ENCODE assay signal across 9 cellular contexts in the genomic region with DNA sequence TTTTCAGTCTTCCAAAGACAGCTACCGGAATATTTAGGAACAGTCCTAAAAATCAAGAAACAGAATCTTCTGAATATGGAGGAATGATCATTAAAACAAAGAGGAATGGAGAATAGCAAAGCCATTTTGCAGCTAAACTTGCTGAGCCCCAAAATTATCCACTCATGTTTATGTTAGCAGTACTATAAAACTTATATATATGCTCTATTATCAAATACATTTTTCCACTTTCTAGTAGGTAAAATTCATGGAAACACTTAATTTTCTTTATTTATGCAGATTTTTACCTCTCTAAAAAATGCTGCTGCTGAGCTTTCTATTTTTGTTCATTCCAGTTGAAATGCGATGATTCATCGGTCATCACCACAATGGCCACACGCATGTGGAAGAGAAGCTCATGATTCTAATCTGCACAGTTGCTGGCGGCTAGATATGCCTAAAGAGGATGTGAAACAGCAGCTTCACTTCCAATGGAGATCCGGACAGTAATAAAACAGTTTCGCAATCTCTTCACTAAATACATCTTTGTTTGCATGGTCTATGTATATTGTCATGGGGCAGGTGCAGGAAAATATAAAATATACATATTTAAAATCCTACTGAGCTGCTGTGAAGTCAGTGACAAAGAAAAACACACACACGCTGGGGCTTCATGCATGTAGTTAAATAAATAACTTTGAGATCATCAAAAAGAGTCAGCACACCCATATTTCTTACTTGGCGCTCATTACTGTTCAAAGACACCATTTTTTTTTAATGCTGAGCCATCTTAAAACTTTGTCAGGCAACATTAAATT.
A peak's percentile ranks its signal among the peaks of the same experiment; 100 is the strongest.
DNase-seq lines count a peak whose midpoint lies in the region; ATAC-seq and TF ChIP-seq lines count a peak whose summit lies in the region.
"Had no signal": no experiment of that assay in that cellular context is flagged by ENCODE, and none has a peak within 500 bp of the region (broad histone marks: within the 10 kb centered on the region; RNA-seq: fewer than 3 reads in every experiment).

No MANE protein-coding gene starts in this region.

- CTCF ChIA-PET in Calu3 (lab: Charles Lee) = no interaction called here
- CTCF ChIA-PET in CD8-positive, alpha-beta T cell (lab: Charles Lee) = no interaction called here

- H3K9me3 Mint-ChIP-seq in Calu3 (ENCODE audit: low read depth, unreplicated experiment) = no peaks in the 10 kb centered on the region
- no peaks in the 10 kb centered on the region for H3K9me3 Mint-ChIP-seq in CD8-positive, alpha-beta T cell

- WGBS in psoas muscle, 3 donors = 88 to 92% (median 88%) methylated on average over 9 of the region's 9 CpGs

- no TSS peak for BruUV-seq in Calu3 (replicated peaks; lab: Mats Ljungman, UMichigan)

- H3K4me1 Mint-ChIP-seq in Calu3 (ENCODE audit: low read depth, unreplicated experiment) = no peaks in the 10 kb centered on the region
- no peaks in the 10 kb centered on the region for H3K4me1 Mint-ChIP-seq in CD8-positive, alpha-beta T cell (ENCODE audit: low read depth)

- no peak overlapping the region for H3K4me3 Mint-ChIP-seq in Calu3 (ENCODE audit: low read depth, unreplicated experiment)
- no peak overlapping the region for H3K4me3 Mint-ChIP-seq in CD8-positive, alpha-beta T cell

- H3K9me3 ChIP-seq in SJCRH30 (replicated peaks) (no peaks in the 10 kb centered on the region), psoas muscle (no peaks in the 10 kb centered on the region)
- no peaks in the 10 kb centered on the region for H3K9me3 ChIP-seq in CD8-positive, alpha-beta T cell (ENCODE audit: low read length)
- H3K9me3 ChIP-seq: tibial artery had no signal

- TF ChIP-seq CTCF in Calu3 (IDR thresholded peaks at IDR 0.05; ENCODE audit: unreplicated experiment) = no peak
- no peak for TF ChIP-seq CTCF in psoas muscle (IDR thresholded peaks at IDR 0.05)
- TF ChIP-seq CTCF in CD8-positive, alpha-beta T cell (IDR thresholded peaks at IDR 0.05) = no peak

- H3K27me3 ChIP-seq in SJCRH30 (no peaks in the 10 kb centered on the region), psoas muscle (ENCODE audit: insufficient read depth in 3 of 3, low read length in 2 of 3) (no peaks in the 10 kb centered on the region)
- H3K27me3 ChIP-seq in CD8-positive, alpha-beta T cell (ENCODE audit: insufficient read depth, low read length) = no peaks in the 10 kb centered on the region
- H3K27me3 ChIP-seq: tibial artery had no signal

- H3K27ac ChIP-seq in SJCRH30 (peak overlapping the region; percentile 2; the same call in 1 of the 2 replicates), psoas muscle (no peak overlapping the region)
- H3K27ac ChIP-seq in CD8-positive, alpha-beta T cell (ENCODE audit: low read depth, low read length) = no peak overlapping the region
- H3K27ac ChIP-seq: tibial artery had no signal

- intact Hi-C loops in left ventricle myocardium superior (cut with micrococcal nuclease) = no loop called here
- intact Hi-C loops in Calu3 (cut with micrococcal nuclease; ENCODE audit: unreplicated experiment) = no loop called here
- intact Hi-C loops in psoas muscle (cut with DNase I) = no loop called here
- intact Hi-C loops in CD8-positive, alpha-beta T cell (cut with DNase I, micrococcal nuclease) = no loop called here

- no peaks in the 10 kb centered on the region for H3K4me1 ChIP-seq in SJCRH30
- H3K4me1 ChIP-seq in psoas muscle = no peaks in the 10 kb centered on the region
- H3K4me1 ChIP-seq in CD8-positive, alpha-beta T cell (ENCODE audit: insufficient read depth, low read length) = no peaks in the 10 kb centered on the region
- H3K4me1 ChIP-seq: tibial artery had no signal

- H3K36me3 ChIP-seq in SJCRH30 (no peaks in the 10 kb centered on the region), psoas muscle (ENCODE audit: insufficient read depth in 1 of 2, low read depth in 1 of 2) (no peaks in the 10 kb centered on the region)
- no peaks in the 10 kb centered on the region for H3K36me3 ChIP-seq in CD8-positive, alpha-beta T cell (ENCODE audit: insufficient read depth, low read length)
- H3K36me3 ChIP-seq: tibial artery had no signal

- DNase-seq in EH (ENCODE audit: low read depth) = peak; percentile 97
- peak; percentile 56 for DNase-seq in HK-2 (ENCODE audit: unreplicated experiment)
- DNase-seq in SJCRH30 = peak; percentile 36 to 52
- DNase-seq in left ventricle myocardium superior = no peak
- no peak for DNase-seq in Calu3
- no peak for DNase-seq in psoas muscle
- no peak for DNase-seq in CD8-positive, alpha-beta T cell

- POLR2A ChIA-PET in CD8-positive, alpha-beta T cell (lab: Charles Lee) = no interaction called here

- no peaks in the 10 kb centered on the region for H3K27me3 Mint-ChIP-seq in Calu3 (ENCODE audit: unreplicated experiment)
- H3K27me3 Mint-ChIP-seq in CD8-positive, alpha-beta T cell (ENCODE audit: low read depth) = no peaks in the 10 kb centered on the region

- no peaks in the 10 kb centered on the region for H3K36me3 Mint-ChIP-seq in Calu3 (ENCODE audit: insufficient read depth, unreplicated experiment)
- peaks cover 10% of the 10 kb centered on the region for H3K36me3 Mint-ChIP-seq in CD8-positive, alpha-beta T cell

- no peak overlapping the region for H3K27ac Mint-ChIP-seq in Calu3 (ENCODE audit: unreplicated experiment)
- H3K27ac Mint-ChIP-seq in CD8-positive, alpha-beta T cell = no peak overlapping the region

- ATAC-seq in GM21526 (IDR thresholded peaks at IDR 0.05; ENCODE audit: low FRiP score, unreplicated experiment) (peak; percentile 89), left ventricle myocardium superior (peak; percentile 52), psoas muscle (no peak)
- no peak for ATAC-seq in CD8-positive, alpha-beta T cell

- H3K4me3 ChIP-seq in SJCRH30 (no peak overlapping the region), psoas muscle (no peak overlapping the region)
- H3K4me3 ChIP-seq in CD8-positive, alpha-beta T cell (ENCODE audit: low read depth, low read length) = no peak overlapping the region
- H3K4me3 ChIP-seq: tibial artery had no signal

Comparison
In these comparisons a context has a peak if more than half of its experiments do, and no peak if none do; other contexts are left out.
1. DNase-seq: peak in EH (single experiment), HK-2 (single experiment) and SJCRH30 (2 of 2); none in left ventricle myocardium superior (single experiment), Calu3 (single experiment), psoas muscle (0 of 2) and CD8-positive, alpha-beta T cell (0 of 7).
2. ATAC-seq: peak in GM21526 (single experiment) and left ventricle myocardium superior (single experiment); none in psoas muscle (0 of 4) and CD8-positive, alpha-beta T cell (single experiment).